ENCODE assay signal across 1 cellular context in the genomic region with DNA sequence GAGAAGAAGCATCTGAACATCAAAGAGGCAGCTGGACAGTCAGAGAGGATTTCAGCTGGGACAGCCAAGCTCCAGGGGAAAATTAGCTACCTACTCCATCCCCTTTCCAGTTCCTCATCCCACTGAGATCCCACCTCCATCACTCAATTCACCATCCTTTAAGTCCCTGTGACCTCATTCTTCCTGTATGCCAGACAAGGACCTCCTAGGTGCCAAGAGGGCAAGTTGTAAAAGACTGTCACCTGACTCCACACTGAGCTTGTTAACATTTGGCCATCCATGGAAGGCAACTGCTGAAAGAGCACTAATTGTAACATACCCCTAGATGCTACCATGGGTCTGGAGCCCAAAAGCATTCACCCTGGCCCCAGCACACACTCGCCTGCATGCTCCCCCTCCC.
TF ChIP-seq lines count a peak whose summit lies in the region.

No MANE protein-coding gene starts in this region.

TF ChIP-seq in GM23338, 12 proteins besides CTCF, POLR2A, EP300 and RAD21:
- TF ChIP-seq REST (IDR thresholded peaks at IDR 0.05; ENCODE audit: unreplicated experiment) (no peak), CREB1 (CRISPR knock-in tag; IDR thresholded peaks at IDR 0.05; ENCODE audit: low read depth) (no peak), ZNF462 (CRISPR knock-in tag; IDR thresholded peaks at IDR 0.05) (no peak), ZNF114 (CRISPR knock-in tag; IDR thresholded peaks at IDR 0.05) (no peak), POLR2AphosphoS5 (IDR thresholded peaks at IDR 0.05; ENCODE audit: low read depth) (no peak), EZH2 (IDR thresholded peaks at IDR 0.05; ENCODE audit: low read depth, unreplicated experiment) (no peak), NANOG (IDR thresholded peaks at IDR 0.05; ENCODE audit: borderline replicate concordance) (no peak), STAT1 (IDR thresholded peaks at IDR 0.05; ENCODE audit: unreplicated experiment) (no peak), ZNF331 (CRISPR knock-in tag; IDR thresholded peaks at IDR 0.05; ENCODE audit: low read depth) (no peak), ETS1 (IDR thresholded peaks at IDR 0.05) (no peak), JUNB (IDR thresholded peaks at IDR 0.05; ENCODE audit: unreplicated experiment) (no peak), EZH2phosphoT487 (IDR thresholded peaks at IDR 0.05; ENCODE audit: unreplicated experiment) (no peak)
